5 cellular contexts compared by ENCODE assay signal in genomic region chr1:161589964-161590363, GRCh38. TPM values are rescaled to one million over a fixed set of nuclear protein-coding genes. Genes with fewer than 3 reads are reported as not detected.
"Had no signal": no experiment of that assay in that cellular context is flagged by ENCODE, and none has a peak within 500 bp of the region (broad histone marks: within the 10 kb centered on the region; RNA-seq: fewer than 3 reads in every experiment).

No MANE protein-coding gene starts in this region.

RNA-seq across cellular contexts. Expression of gene FCGR3A, which starts 40.3 kb away (rescaled TPM):
- total RNA-seq: progenitor cell of endocrine pancreas, smooth muscle cell had no signal
- polyA plus RNA-seq: neural cell had no signal

RNA-seq across cellular contexts. Expression of gene FCGR3B, which starts 41.0 kb away (rescaled TPM):
- total RNA-seq: osteoblast, progenitor cell of endocrine pancreas, smooth muscle cell had no signal
- polyA plus RNA-seq: naive thymus-derived CD4-positive, alpha-beta T cell; neural cell had no signal
